Comparison of ENCODE assay signal across 1 cellular context in genomic region chr1:235843458-235843857, GRCh38.
TF ChIP-seq lines count a peak whose summit lies in the region.

No MANE protein-coding gene starts in this region.

TF ChIP-seq in HepG2, 621 proteins besides CTCF, POLR2A, EP300 and RAD21 (continued from another document):
- TF ChIP-seq, protein P1, sequence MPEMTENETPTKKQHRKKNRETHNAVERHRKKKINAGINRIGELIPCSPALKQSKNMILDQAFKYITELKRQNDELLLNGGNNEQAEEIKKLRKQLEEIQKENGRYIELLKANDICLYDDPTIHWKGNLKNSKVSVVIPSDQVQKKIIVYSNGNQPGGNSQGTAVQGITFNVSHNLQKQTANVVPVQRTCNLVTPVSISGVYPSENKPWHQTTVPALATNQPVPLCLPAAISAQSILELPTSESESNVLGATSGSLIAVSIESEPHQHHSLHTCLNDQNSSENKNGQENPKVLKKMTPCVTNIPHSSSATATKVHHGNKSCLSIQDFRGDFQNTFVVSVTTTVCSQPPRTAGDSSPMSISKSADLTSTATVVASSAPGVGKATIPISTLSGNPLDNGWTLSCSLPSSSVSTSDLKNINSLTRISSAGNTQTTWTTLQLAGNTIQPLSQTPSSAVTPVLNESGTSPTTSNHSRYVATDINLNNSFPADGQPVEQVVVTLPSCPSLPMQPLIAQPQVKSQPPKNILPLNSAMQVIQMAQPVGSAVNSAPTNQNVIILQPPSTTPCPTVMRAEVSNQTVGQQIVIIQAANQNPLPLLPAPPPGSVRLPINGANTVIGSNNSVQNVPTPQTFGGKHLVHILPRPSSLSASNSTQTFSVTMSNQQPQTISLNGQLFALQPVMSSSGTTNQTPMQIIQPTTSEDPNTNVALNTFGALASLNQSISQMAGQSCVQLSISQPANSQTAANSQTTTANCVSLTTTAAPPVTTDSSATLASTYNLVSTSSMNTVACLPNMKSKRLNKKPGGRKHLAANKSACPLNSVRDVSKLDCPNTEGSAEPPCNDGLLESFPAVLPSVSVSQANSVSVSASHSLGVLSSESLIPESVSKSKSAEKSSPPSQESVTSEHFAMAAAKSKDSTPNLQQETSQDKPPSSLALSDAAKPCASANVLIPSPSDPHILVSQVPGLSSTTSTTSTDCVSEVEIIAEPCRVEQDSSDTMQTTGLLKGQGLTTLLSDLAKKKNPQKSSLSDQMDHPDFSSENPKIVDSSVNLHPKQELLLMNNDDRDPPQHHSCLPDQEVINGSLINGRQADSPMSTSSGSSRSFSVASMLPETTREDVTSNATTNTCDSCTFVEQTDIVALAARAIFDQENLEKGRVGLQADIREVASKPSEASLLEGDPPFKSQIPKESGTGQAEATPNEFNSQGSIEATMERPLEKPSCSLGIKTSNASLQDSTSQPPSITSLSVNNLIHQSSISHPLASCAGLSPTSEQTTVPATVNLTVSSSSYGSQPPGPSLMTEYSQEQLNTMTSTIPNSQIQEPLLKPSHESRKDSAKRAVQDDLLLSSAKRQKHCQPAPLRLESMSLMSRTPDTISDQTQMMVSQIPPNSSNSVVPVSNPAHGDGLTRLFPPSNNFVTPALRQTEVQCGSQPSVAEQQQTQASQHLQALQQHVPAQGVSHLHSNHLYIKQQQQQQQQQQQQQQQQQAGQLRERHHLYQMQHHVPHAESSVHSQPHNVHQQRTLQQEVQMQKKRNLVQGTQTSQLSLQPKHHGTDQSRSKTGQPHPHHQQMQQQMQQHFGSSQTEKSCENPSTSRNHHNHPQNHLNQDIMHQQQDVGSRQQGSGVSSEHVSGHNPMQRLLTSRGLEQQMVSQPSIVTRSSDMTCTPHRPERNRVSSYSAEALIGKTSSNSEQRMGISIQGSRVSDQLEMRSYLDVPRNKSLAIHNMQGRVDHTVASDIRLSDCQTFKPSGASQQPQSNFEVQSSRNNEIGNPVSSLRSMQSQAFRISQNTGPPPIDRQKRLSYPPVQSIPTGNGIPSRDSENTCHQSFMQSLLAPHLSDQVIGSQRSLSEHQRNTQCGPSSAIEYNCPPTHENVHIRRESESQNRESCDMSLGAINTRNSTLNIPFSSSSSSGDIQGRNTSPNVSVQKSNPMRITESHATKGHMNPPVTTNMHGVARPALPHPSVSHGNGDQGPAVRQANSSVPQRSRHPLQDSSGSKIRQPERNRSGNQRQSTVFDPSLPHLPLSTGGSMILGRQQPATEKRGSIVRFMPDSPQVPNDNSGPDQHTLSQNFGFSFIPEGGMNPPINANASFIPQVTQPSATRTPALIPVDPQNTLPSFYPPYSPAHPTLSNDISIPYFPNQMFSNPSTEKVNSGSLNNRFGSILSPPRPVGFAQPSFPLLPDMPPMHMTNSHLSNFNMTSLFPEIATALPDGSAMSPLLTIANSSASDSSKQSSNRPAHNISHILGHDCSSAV (CRISPR knock-in tag; IDR thresholded peaks at IDR 0.05; ENCODE audit: borderline replicate concordance): no peak
- TF ChIP-seq PPARG (CRISPR knock-in tag; conservative IDR thresholded peaks at IDR 0.05) (0 out of 2 replicates have a peak, but pooled peaks have one; percentile 17), ZBTB7A (CRISPR knock-in tag; IDR thresholded peaks at IDR 0.05) (no peak), TEF (CRISPR knock-in tag; IDR thresholded peaks at IDR 0.05) (0 out of 2 replicates have a peak, but pooled peaks have one; percentile 17), SMC3 (IDR thresholded peaks at IDR 0.05; ENCODE audit: low read length) (peak; percentile 51; the same call in 1 of the 2 replicates), STAG1 (CRISPR knock-in tag; IDR thresholded peaks at IDR 0.05) (peak; percentile 65), UBTF (CRISPR knock-in tag; IDR thresholded peaks at IDR 0.05) (no peak)
